In the genomic region with DNA sequence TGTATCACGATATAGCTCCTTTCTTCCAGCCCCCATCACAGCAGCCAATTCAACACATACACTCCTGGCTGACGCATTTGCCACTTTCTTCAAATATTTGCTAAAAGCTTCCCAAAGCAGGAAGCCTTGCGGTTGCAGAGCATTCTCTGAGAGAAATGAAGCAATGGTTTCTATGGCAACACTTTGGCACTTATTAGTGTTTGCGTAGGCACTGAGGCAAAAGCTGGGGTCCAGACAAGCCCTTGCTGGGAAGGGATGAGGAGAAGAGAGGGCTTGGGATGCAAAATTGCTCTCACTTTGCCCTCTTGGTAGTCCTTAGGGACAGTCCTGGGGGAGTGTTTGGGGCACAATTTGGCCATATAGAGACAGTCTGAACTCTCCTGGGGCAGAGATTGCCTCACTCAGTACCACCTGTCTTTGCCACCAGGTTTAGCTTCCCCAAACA, we compare ENCODE assay signal across 8 cellular contexts. TPM values are rescaled to one million over a fixed set of nuclear protein-coding genes. Genes with fewer than 3 reads are reported as not detected.
DNase-seq lines count a peak whose midpoint lies in the region; ATAC-seq and TF ChIP-seq lines count a peak whose summit lies in the region.

No MANE protein-coding gene starts in this region.

- intact Hi-C loops in sigmoid colon (cut with DNase I), result no loop called here

- TF ChIP-seq EP300 in sigmoid colon (IDR thresholded peaks at IDR 0.05), result no peak

- TF ChIP-seq POLR2A in sigmoid colon (IDR thresholded peaks at IDR 0.05), result no peak

- H3K4me3 ChIP-seq in SJSA1 (no peak overlapping the region), kidney epithelial cell (ENCODE audit: low read depth, low read length) (no peak overlapping the region), sigmoid colon (no peak overlapping the region)

- H3K9me3 ChIP-seq in SJSA1 (replicated peaks), result no peaks in the 10 kb centered on the region
- no peaks in the 10 kb centered on the region for H3K9me3 ChIP-seq in sigmoid colon

- 43 to 73% methylated on average over 4 of the region's 4 CpGs for WGBS in sigmoid colon, 2 donors

- no peak for TF ChIP-seq CTCF in kidney epithelial cell (IDR thresholded peaks at IDR 0.05; ENCODE audit: insufficient read depth, low read length, poor library complexity, severe bottlenecking)
- no peak for TF ChIP-seq CTCF in sigmoid colon (IDR thresholded peaks at IDR 0.05)
- TF ChIP-seq CTCF in GM20000 (IDR thresholded peaks at IDR 0.05; ENCODE audit: extremely low read depth, missing control alignments), result no peak

- H3K36me3 ChIP-seq in SJSA1, result no peaks in the 10 kb centered on the region
- H3K36me3 ChIP-seq in kidney epithelial cell (ENCODE audit: control insufficient read depth, insufficient read depth, low read length), result no peaks in the 10 kb centered on the region
- no peaks in the 10 kb centered on the region for H3K36me3 ChIP-seq in sigmoid colon

- no peaks in the 10 kb centered on the region for H3K27me3 ChIP-seq in SJSA1 (replicated peaks)
- H3K27me3 ChIP-seq in kidney epithelial cell (ENCODE audit: control insufficient read depth, insufficient read depth, low read length), result no peaks in the 10 kb centered on the region
- no peaks in the 10 kb centered on the region for H3K27me3 ChIP-seq in sigmoid colon

- H3K27ac ChIP-seq in SJSA1, result peak overlapping the region; percentile 85
- H3K27ac ChIP-seq in sigmoid colon, result no peak overlapping the region

- H3K4me1 ChIP-seq in SJSA1 (replicated peaks), result peaks cover 13% of the 10 kb centered on the region
- no peaks in the 10 kb centered on the region for H3K4me1 ChIP-seq in sigmoid colon

- DNase-seq in DMS53 treated with DMSO at 0.1 percent for 48 hours (lab: John Stamatoyannopoulos, UW; ENCODE audit: unreplicated experiment), result peak; percentile 71
- peak; percentile 58 to 63 for DNase-seq in SJSA1 (ENCODE audit: low read depth in 1 of 2, low spot score in 2 of 2)
- DNase-seq in kidney epithelial cell (ENCODE audit: low read depth), result peak; percentile 86
- DNase-seq in NCI-H524 treated with DMSO at 0.1 percent for 48 hours (lab: John Stamatoyannopoulos, UW), result no peak
- no peak for DNase-seq in sigmoid colon
- DNase-seq in germinal center (ENCODE audit: low spot score), result no peak
- DNase-seq in GM20000 (ENCODE audit: low spot score), result no peak

- ATAC-seq in HG02938 (IDR thresholded peaks at IDR 0.05; ENCODE audit: unreplicated experiment), result peak; percentile 77

RNA-seq across cellular contexts. Expression of a gene that starts 55.0 kb away (rescaled TPM):
- 0.45 and 1.7 TPM in 2 replicates for total RNA-seq in SJSA1 (2014; rRNA removed; shearing (Covaris generic))
- 2.3 and 3.0 TPM in 2 replicates for total RNA-seq in kidney epithelial cell
- total RNA-seq in sigmoid colon, result 1 to 10 TPM; 1.1 to 1.5 (median 1.4) TPM
- under 1 TPM in 2 of 3 donors, not detected in 1; under 0.01 to 0.26 TPM for polyA plus RNA-seq in sigmoid colon

Comparison
In these comparisons a context has a peak if more than half of its experiments do, and no peak if none do; other contexts are left out.
1. DNase-seq: peak in DMS53 treated with DMSO at 0.1 percent for 48 hours (single experiment), SJSA1 (2 of 2) and kidney epithelial cell (single experiment); none in NCI-H524 treated with DMSO at 0.1 percent for 48 hours (single experiment), sigmoid colon (single experiment), germinal center (single experiment) and GM20000 (single experiment).